In the genomic region with DNA sequence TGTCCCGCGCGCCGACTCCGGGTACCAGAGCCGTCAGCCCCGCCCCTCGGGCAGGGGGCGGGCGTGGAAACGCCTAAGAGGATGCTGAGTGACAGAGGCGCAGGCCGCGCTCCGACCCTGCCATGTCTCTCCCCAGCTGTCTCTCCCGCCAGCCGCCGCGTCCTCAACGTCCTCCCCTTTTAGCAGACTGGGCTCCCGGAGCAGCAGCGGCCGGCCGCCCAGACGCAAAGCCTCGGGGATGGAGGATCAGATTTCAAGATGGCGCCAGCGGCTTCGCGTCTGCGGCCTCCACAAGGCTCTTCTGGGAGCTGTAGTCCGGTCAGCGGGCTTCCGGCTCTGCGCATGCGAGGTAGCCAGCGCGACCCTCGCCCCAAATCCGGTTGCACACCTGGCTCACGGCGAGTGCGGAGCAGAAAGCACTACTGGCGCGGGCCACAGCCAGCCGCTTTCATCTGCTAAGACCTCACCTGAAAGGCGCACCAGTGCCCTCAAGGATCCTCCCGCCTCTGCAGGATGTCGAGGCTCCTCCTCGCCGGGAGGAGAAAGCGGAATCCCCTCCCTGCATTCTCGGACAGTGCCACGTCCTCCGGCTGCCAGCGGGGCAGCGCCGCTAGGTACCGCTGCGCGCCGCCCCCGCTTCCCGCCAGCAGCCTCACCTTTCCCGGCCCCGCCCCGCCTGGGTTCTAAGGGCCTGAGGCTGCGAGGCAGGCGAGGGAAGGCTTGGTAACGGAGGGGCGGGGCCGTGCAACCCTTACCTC, we compare ENCODE assay signal across 8 cellular contexts.
DNase-seq lines count a peak whose midpoint lies in the region; ATAC-seq and TF ChIP-seq lines count a peak whose summit lies in the region.
"Not testable (repeated sequence)": the region's sequence is repeated elsewhere in the genome, so short reads cannot be mapped to it uniquely, and the experiment has no call there.

No MANE protein-coding gene starts in this region.

- peak overlapping the region; percentile 73 for H3K27ac ChIP-seq in cardiac muscle cell
- not testable (repeated sequence) for H3K27ac ChIP-seq in subcutaneous abdominal adipose tissue (ENCODE audit: low read depth, low read length)

- not testable (repeated sequence) for H3K9me3 ChIP-seq in T-helper 17 cell (ENCODE audit: control insufficient read depth, low read length, poor library complexity, severe bottlenecking); cardiac muscle cell (ENCODE audit: low read depth); subcutaneous abdominal adipose tissue (ENCODE audit: control insufficient read depth in 5 of 5, low read length in 5 of 5)

- DNase-seq in MV-4-11 (lab: John Stamatoyannopoulos, UW) = peak; percentile 52
- peak; percentile 20 to 60 (median 29) for DNase-seq in T-helper 17 cell
- peak; percentile 66 for DNase-seq in activated naive CD8-positive, alpha-beta T cell treated with anti-CD3 and anti-CD28 coated beads, Interleukin-2, amount 50 U/mL, for 24 hours
- peak; percentile 47 to 68 for DNase-seq in cardiac muscle cell (ENCODE audit: low read depth in 1 of 2, low spot score in 1 of 2)
- DNase-seq in omental fat pad (ENCODE audit: low spot score) = not testable (repeated sequence)

- not testable (repeated sequence) for H3K4me1 Mint-ChIP-seq in T-helper 17 cell
- peaks cover 11% of the 10 kb centered on the region for H3K4me1 Mint-ChIP-seq in activated naive CD8-positive, alpha-beta T cell treated with anti-CD3 and anti-CD28 coated beads, Interleukin-2, amount 50 U/mL, for 24 hours

- not testable (repeated sequence) for H3K36me3 Mint-ChIP-seq in T-helper 17 cell (ENCODE audit: low read depth); activated naive CD8-positive, alpha-beta T cell treated with anti-CD3 and anti-CD28 coated beads, Interleukin-2, amount 50 U/mL, for 24 hours (ENCODE audit: low read depth)

- H3K9me3 Mint-ChIP-seq in activated naive CD8-positive, alpha-beta T cell treated with anti-CD3 and anti-CD28 coated beads, Interleukin-2, amount 50 U/mL, for 24 hours = not testable (repeated sequence)

- H3K4me3 ChIP-seq in GM08714 (ENCODE audit: low read length) (peak overlapping the region; percentile 62; the same call in 1 of the 2 replicates), cardiac muscle cell (peak overlapping the region; percentile 38), subcutaneous abdominal adipose tissue (ENCODE audit: low read depth in 1 of 5, low read length in 5 of 5) (peak overlapping the region; percentile 59 to 64 (median 61))

- not testable (repeated sequence) for H3K27ac Mint-ChIP-seq in T-helper 17 cell; activated naive CD8-positive, alpha-beta T cell treated with anti-CD3 and anti-CD28 coated beads, Interleukin-2, amount 50 U/mL, for 24 hours

- H3K27me3 Mint-ChIP-seq in T-helper 17 cell; activated naive CD8-positive, alpha-beta T cell treated with anti-CD3 and anti-CD28 coated beads, Interleukin-2, amount 50 U/mL, for 24 hours: not testable (repeated sequence)

- H3K36me3 ChIP-seq in cardiac muscle cell; subcutaneous abdominal adipose tissue (ENCODE audit: control insufficient read depth in 5 of 5, insufficient read depth in 5 of 5, low read length in 5 of 5): not testable (repeated sequence)

- peak overlapping the region; percentile 84 for H3K4me3 Mint-ChIP-seq in T-helper 17 cell
- peak overlapping the region; percentile 57 for H3K4me3 Mint-ChIP-seq in activated naive CD8-positive, alpha-beta T cell treated with anti-CD3 and anti-CD28 coated beads, Interleukin-2, amount 50 U/mL, for 24 hours

- H3K9ac ChIP-seq in subcutaneous abdominal adipose tissue (ENCODE audit: low read length in 5 of 5) = peak overlapping the region in 1 of 5 donors; percentile 68

- ATAC-seq in HG02678 (IDR thresholded peaks at IDR 0.05; ENCODE audit: unreplicated experiment) = peak; percentile 84
- ATAC-seq in T-helper 17 cell = peak; percentile 75
- ATAC-seq in activated naive CD8-positive, alpha-beta T cell treated with anti-CD3 and anti-CD28 coated beads, Interleukin-2, amount 50 U/mL, for 24 hours = peak; percentile 76
- ATAC-seq in omental fat pad (ENCODE audit: low FRiP score) = peak; percentile 94

- H3K27me3 ChIP-seq in cardiac muscle cell; subcutaneous abdominal adipose tissue (ENCODE audit: control insufficient read depth in 5 of 5, insufficient read depth in 4 of 5, low read length in 5 of 5): not testable (repeated sequence)

- H3K4me1 ChIP-seq in cardiac muscle cell (ENCODE audit: low read depth); subcutaneous abdominal adipose tissue (ENCODE audit: control insufficient read depth in 5 of 5, insufficient read depth in 5 of 5, low read length in 5 of 5): not testable (repeated sequence)

- not testable (repeated sequence) for TF ChIP-seq CTCF in cardiac muscle cell (IDR thresholded peaks at IDR 0.05; ENCODE audit: low read depth, low read length); omental fat pad (IDR thresholded peaks at IDR 0.05)
